In the genomic region with DNA sequence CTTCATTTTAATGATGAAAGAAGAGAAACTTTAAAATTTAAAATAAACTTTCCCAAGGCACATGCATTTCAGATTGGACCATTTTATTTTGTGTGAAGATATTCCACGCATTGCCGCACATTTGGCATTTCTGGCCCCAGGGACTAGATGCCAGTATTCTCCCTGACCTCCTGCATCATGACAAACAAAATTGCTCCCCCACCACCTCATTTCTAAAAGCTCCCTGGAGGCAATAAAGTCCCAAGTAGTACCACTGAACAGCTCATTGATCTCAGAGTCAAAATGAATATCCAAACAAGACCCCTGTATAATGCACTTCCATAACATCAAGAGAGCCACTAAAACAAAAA, we compare ENCODE assay signal across 19 cellular contexts. TPM values are rescaled to one million over a fixed set of nuclear protein-coding genes. Genes with fewer than 3 reads are reported as not detected.
DNase-seq lines count a peak whose midpoint lies in the region; ATAC-seq, FAIRE-seq and TF ChIP-seq lines count a peak whose summit lies in the region.
"Had no signal": no experiment of that assay in that cellular context is flagged by ENCODE, and none has a peak within 500 bp of the region (broad histone marks: within the 10 kb centered on the region; RNA-seq: fewer than 3 reads in every experiment).

No MANE protein-coding gene starts in this region.

- H3K27me3 Mint-ChIP-seq in astrocyte (ENCODE audit: low read depth, unreplicated experiment) (peaks cover 7% of the 10 kb centered on the region), neural progenitor cell (ENCODE audit: insufficient read depth, low read depth) (peaks cover 8% of the 10 kb centered on the region)
- H3K27me3 Mint-ChIP-seq: activated T-cell treated with anti-CD3 and anti-CD28 coated beads, Interleukin-2, amount 50 U/mL, for 24 hours had no signal

- H3K9me3 ChIP-seq in A549, result no peaks in the 10 kb centered on the region
- no peaks in the 10 kb centered on the region for H3K9me3 ChIP-seq in HEK293 (ENCODE audit: control insufficient read depth, insufficient read depth, low read depth, low read length)
- H3K9me3 ChIP-seq in astrocyte (ENCODE audit: insufficient read depth, low read depth, low read length), result no peaks in the 10 kb centered on the region
- H3K9me3 ChIP-seq in neural progenitor cell (ENCODE audit: low read depth), result no peaks in the 10 kb centered on the region
- H3K9me3 ChIP-seq: prostate gland, thyroid gland had no signal

- TF ChIP-seq EP300 in A549 (IDR thresholded peaks at IDR 0.05), result no peak

- H3K4me2 ChIP-seq in A549 (peak overlapping the region; percentile 66), astrocyte (ENCODE audit: low read length) (peak overlapping the region; percentile 72), neural progenitor cell (no peak overlapping the region)

- 25% methylated on average over 2 of the region's 2 CpGs for WGBS in A549 (ENCODE audit: missing lambda C conversion rate)

- H3K4me1 Mint-ChIP-seq in astrocyte (ENCODE audit: low read depth, unreplicated experiment) (peaks cover 17% of the 10 kb centered on the region), neural progenitor cell (peaks cover 22% of the 10 kb centered on the region)
- H3K4me1 Mint-ChIP-seq: activated CD4-positive, alpha-beta T cell treated with anti-CD3 and anti-CD28 coated beads, Interleukin-2, amount 10 ng/mL, durations not matched to agents 24 days and 14 days had no signal

- no peaks in the 10 kb centered on the region for H3F3A ChIP-seq in neural progenitor cell (ENCODE audit: low read depth)

- TF ChIP-seq CTCF in A549 (IDR thresholded peaks at IDR 0.05) (no peak), HEK293 (tag by site-specific recombination; IDR thresholded peaks at IDR 0.05) (no peak), astrocyte (IDR thresholded peaks at IDR 0.05; ENCODE audit: insufficient read depth, low read depth, low read length) (no peak), neural progenitor cell (IDR thresholded peaks at IDR 0.05) (no peak)

- no peak for FAIRE-seq in A549 (lab: Jason Lieb, UNC)
- FAIRE-seq in astrocyte (lab: Jason Lieb, UNC), result no peak

- CTCF ChIA-PET in A549 (lab: Yijun Ruan, JAX), result interaction anchor here (0.6 to 22.9 kb wide), 8 partner anchors 9 to 131 kb away, joined by 3 to 342 read pairs (median 4); a partner anchor contains a TSS
- CTCF ChIA-PET in HEK293 (lab: Yijun Ruan, JAX), result interaction anchor here (0.5 to 1.4 kb wide), 4 partner anchors 12 to 184 kb away, joined by 3 to 11 read pairs (median 5); no protein-coding TSS in a partner anchor

- TF ChIP-seq POLR2A in A549 (IDR thresholded peaks at IDR 0.05; ENCODE audit: low read length), result no peak

- peak overlapping the region; percentile 36 to 58; a peak in 4 of 6 replicates for H3K27ac ChIP-seq in A549
- H3K27ac ChIP-seq in HEK293 (ENCODE audit: extremely low read depth, low read depth, low read length), result peak overlapping the region; percentile 42; the same call in 1 of the 2 replicates
- H3K27ac ChIP-seq in astrocyte (ENCODE audit: low read depth, low read length), result no peak overlapping the region
- no peak overlapping the region for H3K27ac ChIP-seq in neural progenitor cell
- H3K27ac ChIP-seq: C4-2B, prostate gland, thyroid gland had no signal

- H3K79me2 ChIP-seq in astrocyte (ENCODE audit: insufficient read depth, low read length), result no peaks in the 10 kb centered on the region
- no peaks in the 10 kb centered on the region for H3K79me2 ChIP-seq in neural progenitor cell (ENCODE audit: low read depth)

- H3K27ac Mint-ChIP-seq in astrocyte (ENCODE audit: unreplicated experiment) (peak overlapping the region; percentile 63), neural progenitor cell (peak overlapping the region; percentile 16)
- H3K27ac Mint-ChIP-seq: activated CD4-positive, alpha-beta T cell treated with anti-CD3 and anti-CD28 coated beads, Interleukin-2, amount 10 ng/mL, durations not matched to agents 24 days and 14 days; activated T-cell treated with anti-CD3 and anti-CD28 coated beads, Interleukin-2, amount 50 U/mL, for 24 hours had no signal

- no peak for TF ChIP-seq RAD21 in A549 (conservative IDR thresholded peaks at IDR 0.05 in 1 of 2, IDR thresholded peaks at IDR 0.05 in 1 of 2)

- H3K36me3 ChIP-seq in HEK293 (ENCODE audit: control insufficient read depth in 2 of 2, insufficient read depth in 1 of 2, low read length in 2 of 2) (no peaks in the 10 kb centered on the region), astrocyte (ENCODE audit: insufficient read depth, low read length) (no peaks in the 10 kb centered on the region), neural progenitor cell (no peaks in the 10 kb centered on the region)
- H3K36me3 ChIP-seq: prostate gland, thyroid gland had no signal

- H3K4me1 ChIP-seq in A549 (peaks cover 19% of the 10 kb centered on the region), HEK293 (ENCODE audit: control insufficient read depth, insufficient read depth, low read length) (peaks cover 10% of the 10 kb centered on the region), astrocyte (ENCODE audit: insufficient read depth, low read length) (peaks cover 15% of the 10 kb centered on the region), neural progenitor cell (peaks cover 9% of the 10 kb centered on the region)
- H3K4me1 ChIP-seq: prostate gland, thyroid gland had no signal

- peaks cover 10% of the 10 kb centered on the region for H3K27me3 ChIP-seq in astrocyte (ENCODE audit: insufficient read depth, low read length)
- H3K27me3 ChIP-seq in neural progenitor cell, result no peaks in the 10 kb centered on the region
- H3K27me3 ChIP-seq: thyroid gland had no signal

- H4K20me1 ChIP-seq in astrocyte (ENCODE audit: insufficient read depth, low read length) (peaks cover 8% of the 10 kb centered on the region), neural progenitor cell (ENCODE audit: low read depth) (no peaks in the 10 kb centered on the region)

- ATAC-seq in A549, result peak; percentile 12 to 22; a peak in 3 of 6 replicates
- ATAC-seq: Right ventricle myocardium inferior had no signal

- H3K9ac ChIP-seq in astrocyte (ENCODE audit: low read length) (no peak overlapping the region), neural progenitor cell (no peak overlapping the region)

- H3K4me3 Mint-ChIP-seq in astrocyte (ENCODE audit: unreplicated experiment), result no peak overlapping the region
- H3K4me3 Mint-ChIP-seq in neural progenitor cell, result no peak overlapping the region
- H3K4me3 Mint-ChIP-seq: activated CD4-positive, alpha-beta T cell treated with anti-CD3 and anti-CD28 coated beads, Interleukin-2, amount 10 ng/mL, durations not matched to agents 24 days and 14 days; activated T-cell treated with anti-CD3 and anti-CD28 coated beads, Interleukin-2, amount 50 U/mL, for 24 hours had no signal

- H3K4me3 ChIP-seq in A549 (no peak overlapping the region), HEK293 (ENCODE audit: low read depth, low read length) (no peak overlapping the region), astrocyte (ENCODE audit: insufficient read depth, low read depth, low read length) (no peak overlapping the region), neural progenitor cell (no peak overlapping the region)
- H3K4me3 ChIP-seq: prostate gland, thyroid gland had no signal

- no peaks in the 10 kb centered on the region for H3K9me3 Mint-ChIP-seq in astrocyte (ENCODE audit: unreplicated experiment)
- no peaks in the 10 kb centered on the region for H3K9me3 Mint-ChIP-seq in neural progenitor cell
- H3K9me3 Mint-ChIP-seq: activated CD4-positive, alpha-beta T cell treated with anti-CD3 and anti-CD28 coated beads, Interleukin-2, amount 10 ng/mL, durations not matched to agents 24 days and 14 days; activated T-cell treated with anti-CD3 and anti-CD28 coated beads, Interleukin-2, amount 50 U/mL, for 24 hours had no signal

- POLR2A ChIA-PET in A549 (lab: Yijun Ruan, JAX) (interaction anchor here (1.0 kb wide), 1 partner anchor 64 kb away, joined by 3 read pairs; no protein-coding TSS in a partner anchor), HEK293 (lab: Yijun Ruan, JAX) (interaction anchor here (0.6 kb wide), 1 partner anchor 80 kb away, joined by 3 read pairs; no protein-coding TSS in a partner anchor)

- H2AFZ ChIP-seq in astrocyte (ENCODE audit: low read depth, low read length), result no peak overlapping the region
- H2AFZ ChIP-seq in neural progenitor cell (replicated peaks), result no peak overlapping the region

- H3K36me3 Mint-ChIP-seq in astrocyte (ENCODE audit: low read depth, unreplicated experiment), result no peaks in the 10 kb centered on the region
- H3K36me3 Mint-ChIP-seq in neural progenitor cell, result no peaks in the 10 kb centered on the region

- DNase-seq in A549 (ENCODE audit: low read depth in 1 of 2, low spot score in 1 of 2), result no peak
- no peak for DNase-seq in astrocyte (ENCODE audit: low read depth)
- no peak for DNase-seq in neural progenitor cell (ENCODE audit: low spot score)
- no peak for DNase-seq in mesenteric fat pad (ENCODE audit: low spot score)
- no peak for DNase-seq in GF-D8 (lab: John Stamatoyannopoulos, UW)
- DNase-seq in GM03348 (ENCODE audit: low spot score), result no peak
- DNase-seq in Ammon's horn (ENCODE audit: low spot score), result no peak
- DNase-seq: activated CD4-positive, alpha-beta T cell treated with anti-CD3 and anti-CD28 coated beads, Interleukin-2, amount 10 ng/mL, durations not matched to agents 24 days and 14 days; activated naive CD4-positive, alpha-beta T cell treated with Interleukin-2 at 50 U/mL for 16 hours; activated T-cell treated with anti-CD3 and anti-CD28 coated beads, Interleukin-2, amount 50 U/mL, for 24 hours; DND-41; NCI-H1694; stimulated activated naive CD4-positive, alpha-beta T cell treated with Interleukin-2 at 50 U/mL for 16 hours; T-helper 9 cell; thyroid gland had no signal

TF ChIP-seq in A549, 52 proteins besides CTCF, POLR2A, EP300 and RAD21:
- 0 out of 5 replicates have a peak, but pooled peaks of 1 of the 2 experiments have one; percentile 32 for TF ChIP-seq JUN (IDR thresholded peaks at IDR 0.05)
- no peak for TF ChIP-seq HOXB5 (CRISPR knock-in tag; IDR thresholded peaks at IDR 0.05)

TF ChIP-seq in HEK293, 187 proteins besides CTCF, POLR2A, EP300 and RAD21 (continues in another document):
- 0 out of 2 replicates have a peak, but pooled peaks have one; percentile 0 for TF ChIP-seq YY2 (tag by site-specific recombination; IDR thresholded peaks at IDR 0.05)
- 0 out of 2 replicates have a peak, but pooled peaks have one; percentile 76 for TF ChIP-seq ZNF366 (tag by site-specific recombination; conservative IDR thresholded peaks at IDR 0.05)
- TF ChIP-seq ZNF555 (tag by site-specific recombination; conservative IDR thresholded peaks at IDR 0.05), result no peak
- TF ChIP-seq GLIS1 (tag by site-specific recombination; IDR thresholded peaks at IDR 0.05), result peak; percentile 77

RNA-seq across cellular contexts. Expression of a gene that starts 49.0 kb away (rescaled TPM):
- polyA plus RNA-seq in A549 (2011; rRNA removed) (35.4 and 40.1 TPM in 2 replicates), A549 (2017; fragmentation: RNase III; extraction: RNeasy Plus Mini Kit Qiagen cat#74134 plus additional on column Dnase treatment) (19.6 to 20.5 TPM (median 19.7 TPM) in 3 replicates)
- 15.4 and 24.1 TPM in 2 replicates for polyA plus RNA-seq in A549 (2012; cell fraction: cytosol; rRNA removed)
- polyA plus RNA-seq in A549 (2012; cell fraction: nucleus; rRNA removed), result 9.9 and 12.2 TPM in 2 replicates
- polyA minus RNA-seq in A549 (2011; rRNA and poly(A)+ RNA removed), result 58.8 and 66.8 TPM in 2 replicates
- total RNA-seq in astrocyte (16.4 and 18.3 TPM in 2 replicates), neural progenitor cell (ENCODE audit: low replicate concordance) (11.8 and 14.5 TPM in 2 replicates), mesenteric fat pad (90.6 TPM)

Comparison
In these comparisons a context has a peak if more than half of its experiments do, and no peak if none do; other contexts are left out.
1. H3K27ac ChIP-seq: peak in A549 (2 of 2) and HEK293 (single experiment); none in astrocyte (single experiment) and neural progenitor cell (single experiment).